Comparison of ENCODE assay signal across 8 cellular contexts in genomic region chr11:102560555-102561011, GRCh38. TPM values are rescaled to one million over a fixed set of nuclear protein-coding genes. Genes with fewer than 3 reads are reported as not detected.
DNase-seq lines count a peak whose midpoint lies in the region; ATAC-seq and TF ChIP-seq lines count a peak whose summit lies in the region.

No MANE protein-coding gene starts in this region.

- no peak overlapping the region for H3K4me3 ChIP-seq in lung

- TF ChIP-seq CTCF in lung (IDR thresholded peaks at IDR 0.05; ENCODE audit: control extremely low read depth, extremely low read depth): no peak

- peak overlapping the region in 1 of 2 donors; percentile 17 for H3K27ac Mint-ChIP-seq in activated naive CD4-positive, alpha-beta T cell treated with anti-CD3 and anti-CD28 coated beads, Interleukin-2, amount 50 U/mL, for 72 hours

- no peaks in the 10 kb centered on the region for H3K9me3 Mint-ChIP-seq in activated naive CD4-positive, alpha-beta T cell treated with anti-CD3 and anti-CD28 coated beads, Interleukin-2, amount 50 U/mL, for 72 hours

- DNase-seq in GM04504 (ENCODE audit: low read depth) (peak; percentile 32), HT1080 (ENCODE audit: low read depth) (peak; percentile 14), lung (ENCODE audit: low spot score) (peak; percentile 55), COLO668 (lab: John Stamatoyannopoulos, UW; ENCODE audit: unreplicated experiment) (no peak), NCI-H1436 (lab: John Stamatoyannopoulos, UW) (no peak)
- no peak for DNase-seq in activated naive CD4-positive, alpha-beta T cell treated with anti-CD3 and anti-CD28 coated beads, Interleukin-2, amount 50 U/mL, for 72 hours (ENCODE audit: low spot score in 2 of 2)
- DNase-seq in activated CD4-positive, alpha-beta T cell treated with anti-CD3 and anti-CD28 coated beads for 4 hours: no peak

- H3K9me3 ChIP-seq in lung (ENCODE audit: control insufficient read depth in 2 of 2, insufficient read depth in 1 of 2, low read length in 1 of 2): no peaks in the 10 kb centered on the region

- no peaks in the 10 kb centered on the region for H3K36me3 Mint-ChIP-seq in activated naive CD4-positive, alpha-beta T cell treated with anti-CD3 and anti-CD28 coated beads, Interleukin-2, amount 50 U/mL, for 72 hours

- H3K27ac ChIP-seq in lung (ENCODE audit: low read depth in 1 of 2, low read length in 1 of 2): no peak overlapping the region

- H3K27me3 ChIP-seq in lung (ENCODE audit: control insufficient read depth, insufficient read depth): no peaks in the 10 kb centered on the region

- ATAC-seq in GM21528 (IDR thresholded peaks at IDR 0.05; ENCODE audit: low FRiP score, unreplicated experiment): peak; percentile 77
- ATAC-seq in activated naive CD4-positive, alpha-beta T cell treated with anti-CD3 and anti-CD28 coated beads, Interleukin-2, amount 50 U/mL, for 72 hours: peak; percentile 63 to 67
- ATAC-seq in lung (ENCODE audit: insufficient read depth, low FRiP score): peak; percentile 63

- no peaks in the 10 kb centered on the region for H3K36me3 ChIP-seq in lung (ENCODE audit: control insufficient read depth in 2 of 2, insufficient read depth in 2 of 2, low read length in 2 of 2)

- peaks cover 0 to 2% of the 10 kb centered on the region in 2 donors for H3K4me1 ChIP-seq in lung (ENCODE audit: control insufficient read depth in 2 of 2, insufficient read depth in 2 of 2, low read length in 2 of 2)

- WGBS in lung, 2 donors: 14 to 26% methylated on average over 6 of the region's 6 CpGs

RNA-seq across cellular contexts. Expression of gene MMP7, which starts 30.0 kb away (rescaled TPM):
- not detected in 2 replicates for total RNA-seq in HT1080 (2014; rRNA removed; shearing (Covaris generic))
- polyA plus RNA-seq in HT1080 (2015; cell fraction: cytosol; rRNA removed): not detected in 2 replicates
- polyA plus RNA-seq in HT1080 (2015; cell fraction: nucleus; rRNA removed): not detected in 2 replicates
- total RNA-seq in activated naive CD4-positive, alpha-beta T cell treated with anti-CD3 and anti-CD28 coated beads, Interleukin-2, amount 50 U/mL, for 72 hours: not detected
- total RNA-seq in lung: 100 to 1,000 TPM in 1 of 2 donors, 10 to 100 TPM in 1; 30.4 to 433 TPM
- polyA plus RNA-seq in lung: 10 to 100 TPM; 17.9 to 21.9 TPM

Comparison
In these comparisons a context has a peak if more than half of its experiments do, and no peak if none do; other contexts are left out.
1. DNase-seq: peak in GM04504 (single experiment), HT1080 (single experiment) and lung (single experiment); none in activated naive CD4-positive, alpha-beta T cell treated with anti-CD3 and anti-CD28 coated beads, Interleukin-2, amount 50 U/mL, for 72 hours (0 of 2), COLO668 (single experiment), NCI-H1436 (single experiment) and activated CD4-positive, alpha-beta T cell treated with anti-CD3 and anti-CD28 coated beads for 4 hours (0 of 2).
2. RNA of gene MMP7, which starts 30.0 kb away (total RNA-seq): 30.4 to 433 TPM in lung; not detected in HT1080 and not detected in activated naive CD4-positive, alpha-beta T cell treated with anti-CD3 and anti-CD28 coated beads, Interleukin-2, amount 50 U/mL, for 72 hours; every median in the first group is over 10 times any median in the second.
3. Peak in every context shown above with its lines, with median percentiles within 50 percentile points of each other: ATAC-seq.